ENCODE assay signal across 8 cellular contexts in the genomic region with DNA sequence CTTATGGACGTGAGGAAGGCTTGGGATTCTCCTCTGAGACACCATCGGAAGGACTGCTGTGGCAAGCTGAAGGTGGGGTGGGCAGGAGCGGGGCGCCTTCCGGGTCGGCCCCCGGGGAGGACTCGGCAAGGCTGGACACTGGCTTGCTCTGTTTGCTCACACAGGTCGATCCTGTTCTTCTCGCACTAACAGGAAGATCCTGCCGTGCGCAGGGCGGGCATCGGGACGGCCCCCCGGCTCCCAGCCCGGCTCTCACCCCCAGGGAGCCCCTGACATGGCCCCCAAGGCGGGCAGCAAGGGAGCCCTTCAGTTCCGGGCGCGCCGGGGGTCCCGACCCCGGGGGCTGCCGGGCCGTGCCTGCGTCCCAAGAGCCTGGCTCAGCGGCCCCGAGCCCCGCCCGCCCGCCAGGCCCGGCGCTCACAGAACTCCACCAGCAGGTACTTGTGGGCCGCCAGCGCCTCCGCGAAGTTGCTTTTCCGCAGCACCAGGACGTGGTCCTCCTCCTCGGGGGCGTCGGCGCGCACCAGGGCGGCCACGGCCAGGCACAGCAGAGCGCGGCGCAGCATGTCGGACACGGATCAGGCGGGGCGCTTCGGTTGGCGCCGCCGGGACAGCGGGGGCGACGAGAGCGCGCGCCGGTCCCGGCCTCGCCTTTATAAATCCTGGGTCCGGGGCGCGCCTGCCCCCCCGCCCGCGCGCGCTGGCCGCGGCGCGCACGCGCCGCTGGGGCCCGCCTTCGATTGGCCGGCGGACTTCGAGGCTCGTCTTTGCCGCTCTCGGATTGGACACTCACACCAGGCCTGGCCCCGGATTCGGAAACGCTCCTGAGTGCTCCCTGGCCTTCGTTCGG. TPM values are rescaled to one million over a fixed set of nuclear protein-coding genes. Genes with fewer than 3 reads are reported as not detected.
DNase-seq lines count a peak whose midpoint lies in the region; ATAC-seq and TF ChIP-seq lines count a peak whose summit lies in the region.

A gene (minus strand): TSS at position 630 of the 850 bp plus-strand sequence. CDS start 64 bp downstream, at position 566.

- peak; percentile 7 for ATAC-seq in GM18498 (IDR thresholded peaks at IDR 0.05; ENCODE audit: unreplicated experiment)
- ATAC-seq in HG02981 (IDR thresholded peaks at IDR 0.05; ENCODE audit: unreplicated experiment) = peak; percentile 0
- ATAC-seq in activated CD8-positive, alpha-beta T cell treated with anti-CD3 and anti-CD28 coated beads, Interleukin-2, amount 10 ng/mL, durations not matched to agents 7 days and 5 days = peak; percentile 40
- ATAC-seq in HG02798 (IDR thresholded peaks at IDR 0.05; ENCODE audit: poor library complexity, unreplicated experiment) = no peak
- ATAC-seq in HG03175 (IDR thresholded peaks at IDR 0.05; ENCODE audit: unreplicated experiment) = no peak

- H3K27me3 Mint-ChIP-seq in activated CD8-positive, alpha-beta T cell treated with anti-CD3 and anti-CD28 coated beads, Interleukin-2, amount 10 ng/mL, durations not matched to agents 7 days and 5 days (ENCODE audit: low read depth) = no peaks in the 10 kb centered on the region
- H3K27me3 Mint-ChIP-seq in osteocyte (ENCODE audit: unreplicated experiment) = no peaks in the 10 kb centered on the region

- CTCF ChIA-PET in activated CD8-positive, alpha-beta T cell treated with anti-CD3 and anti-CD28 coated beads, Interleukin-2, amount 10 ng/mL, durations not matched to agents 7 days and 5 days (lab: Charles Lee) = interaction anchor here (1.7 to 2.0 kb wide), 2 partner anchors 10 kb away, joined by 7 to 11 read pairs; no protein-coding TSS in a partner anchor

- peak within 1 kb of the TSS; percentile 96 for H3K4me3 Mint-ChIP-seq in activated CD8-positive, alpha-beta T cell treated with anti-CD3 and anti-CD28 coated beads, Interleukin-2, amount 10 ng/mL, durations not matched to agents 7 days and 5 days
- H3K4me3 Mint-ChIP-seq in osteocyte (ENCODE audit: unreplicated experiment) = peak within 1 kb of the TSS; percentile 93

- H3K36me3 Mint-ChIP-seq in activated CD8-positive, alpha-beta T cell treated with anti-CD3 and anti-CD28 coated beads, Interleukin-2, amount 10 ng/mL, durations not matched to agents 7 days and 5 days (ENCODE audit: low read depth) = peaks cover 61% of the 10 kb centered on the region
- peaks cover 19% of the 10 kb centered on the region for H3K36me3 Mint-ChIP-seq in osteocyte (ENCODE audit: unreplicated experiment)

- POLR2A ChIA-PET in activated CD8-positive, alpha-beta T cell treated with anti-CD3 and anti-CD28 coated beads, Interleukin-2, amount 10 ng/mL, durations not matched to agents 7 days and 5 days (lab: Charles Lee) = interaction anchor here (0.9 to 1.9 kb wide), 10 partner anchors 9 to 178 kb away, joined by 3 to 16 read pairs (median 4); a partner anchor contains a TSS

- no peaks in the 10 kb centered on the region for H3K9me3 Mint-ChIP-seq in activated CD8-positive, alpha-beta T cell treated with anti-CD3 and anti-CD28 coated beads, Interleukin-2, amount 10 ng/mL, durations not matched to agents 7 days and 5 days (ENCODE audit: insufficient read depth)
- no peaks in the 10 kb centered on the region for H3K9me3 Mint-ChIP-seq in osteocyte (ENCODE audit: unreplicated experiment)

- TF ChIP-seq CTCF in fibroblast of villous mesenchyme (IDR thresholded peaks at IDR 0.05; ENCODE audit: insufficient read depth, low read depth, low read length) = no peak
- TF ChIP-seq CTCF in osteocyte (IDR thresholded peaks at IDR 0.05) = no peak

- peaks cover 46% of the 10 kb centered on the region for H3K4me1 Mint-ChIP-seq in activated CD8-positive, alpha-beta T cell treated with anti-CD3 and anti-CD28 coated beads, Interleukin-2, amount 10 ng/mL, durations not matched to agents 7 days and 5 days (ENCODE audit: low read depth)
- peaks cover 42% of the 10 kb centered on the region for H3K4me1 Mint-ChIP-seq in osteocyte (ENCODE audit: unreplicated experiment)

- no peak for DNase-seq in activated CD8-positive, alpha-beta T cell treated with anti-CD3 and anti-CD28 coated beads, Interleukin-2, amount 10 ng/mL, durations not matched to agents 7 days and 5 days
- DNase-seq in fibroblast of villous mesenchyme (ENCODE audit: low read depth) (no peak), osteocyte (ENCODE audit: extremely low spot score, unreplicated experiment) (no peak), amniotic stem cell (lab: John Stamatoyannopoulos, UW) (no peak)

- peak within 1 kb of the TSS; percentile 75 for H3K4me3 ChIP-seq in fibroblast of villous mesenchyme (ENCODE audit: low read depth, low read length)

- peak within 1 kb of the TSS; percentile 99 for H3K27ac Mint-ChIP-seq in activated CD8-positive, alpha-beta T cell treated with anti-CD3 and anti-CD28 coated beads, Interleukin-2, amount 10 ng/mL, durations not matched to agents 7 days and 5 days
- peak within 1 kb of the TSS; percentile 93 for H3K27ac Mint-ChIP-seq in osteocyte (ENCODE audit: unreplicated experiment)

RNA-seq across cellular contexts. Expression of the gene that starts here (rescaled TPM):
- total RNA-seq in activated CD8-positive, alpha-beta T cell treated with anti-CD3 and anti-CD28 coated beads, Interleukin-2, amount 10 ng/mL, durations not matched to agents 7 days and 5 days = 100 to 1,000 TPM; 474 to 498 TPM
- total RNA-seq in fibroblast of villous mesenchyme (735 and 809 TPM in 2 replicates), osteocyte (792 and 837 TPM in 2 replicates)

Comparison
In these comparisons a context has a peak if more than half of its experiments do, and no peak if none do; other contexts are left out.
1. ATAC-seq: peak in GM18498 (single experiment), HG02981 (single experiment) and activated CD8-positive, alpha-beta T cell treated with anti-CD3 and anti-CD28 coated beads, Interleukin-2, amount 10 ng/mL, durations not matched to agents 7 days and 5 days (single experiment); none in HG02798 (single experiment) and HG03175 (single experiment).